In the genomic region with DNA sequence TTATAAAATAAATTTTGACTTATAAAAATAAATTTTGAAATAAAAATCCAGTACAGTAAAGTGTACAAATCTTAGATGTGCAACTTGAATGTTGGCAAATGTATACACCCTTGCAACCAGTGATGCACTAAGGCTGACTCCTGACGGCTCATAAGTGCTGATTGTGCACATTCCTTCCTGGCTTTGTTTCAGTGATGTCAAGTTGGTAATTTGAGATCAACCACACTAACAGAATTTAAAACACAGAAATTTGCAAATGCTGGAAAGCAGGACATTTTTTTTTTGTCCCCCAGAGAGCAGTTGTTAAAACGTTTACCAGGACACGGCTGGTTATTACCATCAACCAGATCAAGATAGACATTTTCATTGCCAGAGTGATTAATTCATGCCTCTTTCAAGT, we compare ENCODE assay signal across 15 cellular contexts.
DNase-seq lines count a peak whose midpoint lies in the region; ATAC-seq, FAIRE-seq and TF ChIP-seq lines count a peak whose summit lies in the region.
"Had no signal": no experiment of that assay in that cellular context is flagged by ENCODE, and none has a peak within 500 bp of the region (broad histone marks: within the 10 kb centered on the region; RNA-seq: fewer than 3 reads in every experiment).

No MANE protein-coding gene starts in this region.

- TF ChIP-seq CTCF in HepG2 (CRISPR knock-in tag; IDR thresholded peaks at IDR 0.05) (no peak), right lobe of liver (IDR thresholded peaks at IDR 0.05) (no peak), brain microvascular endothelial cell (IDR thresholded peaks at IDR 0.05; ENCODE audit: low read depth, low read length, missing control alignments) (no peak), WERI-Rb-1 (IDR thresholded peaks at IDR 0.05; ENCODE audit: low read depth, low read length) (no peak)

- CTCF ChIA-PET in HepG2 (lab: Yijun Ruan, JAX; ENCODE audit: low intra/inter-chr PET ratio, low total read pairs) = no interaction called here

- POLR2A ChIA-PET in HepG2 (lab: Yijun Ruan, JAX) = no interaction called here

- no peaks in the 10 kb centered on the region for H3K79me2 ChIP-seq in HepG2 (ENCODE audit: insufficient read depth, low read length)

- WGBS in HepG2 (ENCODE audit: low lambda C conversion rate) = 15% methylated on average over 3 of the region's 3 CpGs
- 33% methylated on average over 3 of the region's 3 CpGs for WGBS in right lobe of liver (ENCODE audit: insufficient coverage, low coverage, low lambda C conversion rate, missing lambda C conversion rate)

- TF ChIP-seq EP300 in HepG2 (IDR thresholded peaks at IDR 0.05; ENCODE audit: low read depth in 2 of 2, low read length in 2 of 2) (no peak), HepG2 (CRISPR knock-in tag; IDR thresholded peaks at IDR 0.05; ENCODE audit: borderline replicate concordance) (no peak)

- no peak for ATAC-seq in HepG2
- no peak for ATAC-seq in right lobe of liver
- ATAC-seq in left lobe of liver = no peak
- ATAC-seq: heart left ventricle had no signal

- BruUV-seq in HepG2 (replicated peaks; lab: Mats Ljungman, UMichigan) = no TSS peak

- in situ Hi-C loops in HepG2 (cut with HindIII; ENCODE audit: extremely low pct_ligation_motif_present, low pct_unique_long_range_greater_than_20kb) = no loop called here
- in situ Hi-C loops in brain microvascular endothelial cell (cut with HindIII; ENCODE audit: low pct_ligation_motif_present, low sequenced_read_pairs) = no loop called here

- H3K9me3 ChIP-seq in HepG2 (ENCODE audit: low read length) = no peaks in the 10 kb centered on the region
- H3K9me3 ChIP-seq in right lobe of liver = no peaks in the 10 kb centered on the region
- no peaks in the 10 kb centered on the region for H3K9me3 ChIP-seq in WERI-Rb-1 (ENCODE audit: severe bottlenecking)
- H3K9me3 ChIP-seq: heart left ventricle had no signal

- DNase-seq in HepG2 (ENCODE audit: low spot score) (no peak), right lobe of liver (no peak), brain microvascular endothelial cell (peak; percentile 66), iris pigment epithelial cell (ENCODE audit: low read depth) (peak; percentile 88), left lobe of liver (ENCODE audit: low spot score) (no peak), NCI-H1092 (lab: John Stamatoyannopoulos, UW) (no peak), WERI-Rb-1 (no peak)
- no peak for DNase-seq in activated effector memory CD4-positive, alpha-beta T cell treated with Interleukin-2 at 50 U/mL for 16 hours
- DNase-seq: activated CD4-positive, alpha-beta T cell treated with anti-CD3 and anti-CD28 coated beads for 4 hours; cerebellar nuclear complex; heart left ventricle; NCI-H2171 treated with DMSO at 0.1 percent for 48 hours; SHP77; substantia nigra had no signal

- no peak overlapping the region for H3K27ac ChIP-seq in HepG2 (ENCODE audit: extremely low read length, insufficient read depth, low read length)
- no peak overlapping the region for H3K27ac ChIP-seq in right lobe of liver
- H3K27ac ChIP-seq in brain microvascular endothelial cell = no peak overlapping the region
- no peak overlapping the region for H3K27ac ChIP-seq in WERI-Rb-1
- H3K27ac ChIP-seq: heart left ventricle had no signal

- no peak overlapping the region for H3K4me2 ChIP-seq in HepG2 (ENCODE audit: low read depth, low read length)

- H4K20me1 ChIP-seq in HepG2 (ENCODE audit: insufficient read depth, low read length) = no peaks in the 10 kb centered on the region

- no peak overlapping the region for H3K9ac ChIP-seq in HepG2 (ENCODE audit: insufficient read depth, low read depth, low read length)

- H3K36me3 ChIP-seq in HepG2 (replicated peaks in 1 of 2; ENCODE audit: control insufficient read depth in 1 of 2, insufficient read depth in 2 of 2, low read length in 2 of 2) (no peaks in the 10 kb centered on the region), right lobe of liver (no peaks in the 10 kb centered on the region), brain microvascular endothelial cell (replicated peaks) (no peaks in the 10 kb centered on the region), WERI-Rb-1 (no peaks in the 10 kb centered on the region)
- H3K36me3 ChIP-seq: heart left ventricle had no signal

- H3K4me1 ChIP-seq in HepG2 (ENCODE audit: insufficient read depth, low read length) (no peaks in the 10 kb centered on the region), right lobe of liver (no peaks in the 10 kb centered on the region)
- H3K4me1 ChIP-seq: heart left ventricle had no signal

- no peak overlapping the region for H2AFZ ChIP-seq in HepG2 (ENCODE audit: low read length)

- no peak for TF ChIP-seq POLR2A in HepG2 (IDR thresholded peaks at IDR 0.05; ENCODE audit: insufficient read depth in 1 of 2, low read depth in 2 of 2, low read length in 2 of 2)
- TF ChIP-seq POLR2A in right lobe of liver (IDR thresholded peaks at IDR 0.05) = no peak

- H3K27me3 ChIP-seq in HepG2 (ENCODE audit: control insufficient read depth in 1 of 2, insufficient read depth in 2 of 2, low read length in 2 of 2) (no peaks in the 10 kb centered on the region), right lobe of liver (no peaks in the 10 kb centered on the region), brain microvascular endothelial cell (replicated peaks) (no peaks in the 10 kb centered on the region), WERI-Rb-1 (ENCODE audit: insufficient read depth, low read depth, severe bottlenecking) (no peaks in the 10 kb centered on the region)
- H3K27me3 ChIP-seq: heart left ventricle had no signal

- no peak overlapping the region for H3K4me3 ChIP-seq in HepG2 (replicated peaks in 1 of 3; ENCODE audit: insufficient read depth in 1 of 3, low read depth in 2 of 3, low read length in 3 of 3)
- no peak overlapping the region for H3K4me3 ChIP-seq in right lobe of liver
- H3K4me3 ChIP-seq in brain microvascular endothelial cell (ENCODE audit: low read depth, low read length) = no peak overlapping the region
- no peak overlapping the region for H3K4me3 ChIP-seq in WERI-Rb-1 (ENCODE audit: low read depth, low read length)
- H3K4me3 ChIP-seq: heart left ventricle had no signal

- intact Hi-C loops in HepG2 (cut with micrococcal nuclease; ENCODE audit: unreplicated experiment) (no loop called here), right lobe of liver (cut with DNase I) (no loop called here)

- TF ChIP-seq RAD21 in HepG2 (CRISPR knock-in tag; IDR thresholded peaks at IDR 0.05) = no peak

- FAIRE-seq in HepG2 (lab: Jason Lieb, UNC) = no peak
- FAIRE-seq: A204.1 had no signal

TF ChIP-seq in HepG2, 621 proteins besides CTCF, POLR2A, EP300 and RAD21:
- no peak for TF ChIP-seq ZNF337 (CRISPR knock-in tag; IDR thresholded peaks at IDR 0.05; ENCODE audit: borderline replicate concordance, low read depth)
- peak; percentile 98 for TF ChIP-seq MAFF (IDR thresholded peaks at IDR 0.05; ENCODE audit: low read depth, low read length)
- 0 out of 2 replicates have a peak, but pooled peaks have one; percentile 22 for TF ChIP-seq MAFG (CRISPR knock-in tag; IDR thresholded peaks at IDR 0.05)
- no peak for TF ChIP-seq PCBP2 (optimal IDR thresholded peaks at IDR 0.05; ENCODE audit: low read depth, low read length, poor library complexity, severe bottlenecking)
- peak; percentile 98 to 99 for TF ChIP-seq MAFK (conservative IDR thresholded peaks at IDR 0.05 in 1 of 2, IDR thresholded peaks at IDR 0.05 in 1 of 2; ENCODE audit: low read length in 2 of 2)

Comparison
In these comparisons a context has a peak if more than half of its experiments do, and no peak if none do; other contexts are left out.
1. DNase-seq: peak in brain microvascular endothelial cell (single experiment) and iris pigment epithelial cell (single experiment); none in HepG2 (single experiment), right lobe of liver (0 of 3), left lobe of liver (single experiment), NCI-H1092 (single experiment), activated effector memory CD4-positive, alpha-beta T cell treated with Interleukin-2 at 50 U/mL for 16 hours (single experiment) and WERI-Rb-1 (single experiment).